ENCODE assay signal across 1 cellular context in genomic region chr1:53160924-53161378, GRCh38.
TF ChIP-seq lines count a peak whose summit lies in the region.

No MANE protein-coding gene starts in this region.

TF ChIP-seq in HepG2, 621 proteins besides CTCF, POLR2A, EP300 and RAD21 (continued from another document and continues in another):
- TF ChIP-seq DMTF1 (CRISPR knock-in tag; IDR thresholded peaks at IDR 0.05) (no peak), ZSCAN5A (CRISPR knock-in tag; IDR thresholded peaks at IDR 0.05; ENCODE audit: borderline replicate concordance) (peak; percentile 20; the same call in 1 of the 2 replicates), ZSCAN12 (CRISPR knock-in tag; IDR thresholded peaks at IDR 0.05) (no peak), ZSCAN25 (CRISPR knock-in tag; IDR thresholded peaks at IDR 0.05) (peak; percentile 94), ZNF350 (CRISPR knock-in tag; IDR thresholded peaks at IDR 0.05; ENCODE audit: borderline replicate concordance, low read depth) (peak; percentile 94; the same call in 1 of the 2 replicates), ZNF530 (CRISPR knock-in tag; IDR thresholded peaks at IDR 0.05; ENCODE audit: low read depth) (no peak), ZNF558 (CRISPR knock-in tag; IDR thresholded peaks at IDR 0.05; ENCODE audit: borderline replicate concordance) (no peak; the same call in 1 of the 2 replicates), KLF12 (CRISPR knock-in tag; IDR thresholded peaks at IDR 0.05; ENCODE audit: borderline replicate concordance) (peak; percentile 72; the same call in 1 of the 2 replicates), MLXIP (CRISPR knock-in tag; IDR thresholded peaks at IDR 0.05; ENCODE audit: borderline replicate concordance) (no peak), ZSCAN31 (CRISPR knock-in tag; IDR thresholded peaks at IDR 0.05; ENCODE audit: low read depth) (peak; percentile 94), SETDB1 (CRISPR knock-in tag; IDR thresholded peaks at IDR 0.05; ENCODE audit: borderline replicate concordance) (no peak), RARG (CRISPR knock-in tag; IDR thresholded peaks at IDR 0.05; ENCODE audit: low read depth) (0 out of 2 replicates have a peak, but pooled peaks have one; percentile 68), ZNF138 (CRISPR knock-in tag; IDR thresholded peaks at IDR 0.05; ENCODE audit: low read depth) (no peak), ZFYVE20 (CRISPR knock-in tag; IDR thresholded peaks at IDR 0.05; ENCODE audit: borderline replicate concordance, low read depth) (no peak), ZNF740 (CRISPR knock-in tag; IDR thresholded peaks at IDR 0.05) (0 out of 2 replicates have a peak, but pooled peaks have one; percentile 42), DMAP1 (CRISPR knock-in tag; IDR thresholded peaks at IDR 0.05) (peak; percentile 73), SNRNP70 (IDR thresholded peaks at IDR 0.05; ENCODE audit: low read depth, low read length) (no peak), RAD51 (IDR thresholded peaks at IDR 0.05; ENCODE audit: borderline replicate concordance) (peak; percentile 56; the same call in 1 of the 2 replicates), ASH2L (IDR thresholded peaks at IDR 0.05; ENCODE audit: insufficient read length, low read depth, low read length) (peak; percentile 77), SMAD1 (CRISPR knock-in tag; IDR thresholded peaks at IDR 0.05; ENCODE audit: borderline replicate concordance, low read depth) (peak; percentile 73; the same call in 1 of the 2 replicates), AGO2 (optimal IDR thresholded peaks at IDR 0.05; ENCODE audit: low read depth, low read length) (no peak), ZBTB49 (CRISPR knock-in tag; IDR thresholded peaks at IDR 0.05; ENCODE audit: borderline replicate concordance) (no peak), LBX2 (CRISPR knock-in tag; IDR thresholded peaks at IDR 0.05; ENCODE audit: borderline replicate concordance) (no peak), IRX3 (CRISPR knock-in tag; IDR thresholded peaks at IDR 0.05; ENCODE audit: borderline replicate concordance, low read depth) (no peak), ZNF614 (CRISPR knock-in tag; IDR thresholded peaks at IDR 0.05; ENCODE audit: borderline replicate concordance) (peak; percentile 80), TCF7L2 (IDR thresholded peaks at IDR 0.05; ENCODE audit: low read depth, low read length) (no peak), SNAPC5 (CRISPR knock-in tag; IDR thresholded peaks at IDR 0.05; ENCODE audit: borderline replicate concordance) (no peak), STAG1 (CRISPR knock-in tag; IDR thresholded peaks at IDR 0.05) (peak; percentile 40; the same call in 1 of the 2 replicates), ZNF841 (CRISPR knock-in tag; IDR thresholded peaks at IDR 0.05; ENCODE audit: borderline replicate concordance) (no peak), ATF5 (CRISPR knock-in tag; IDR thresholded peaks at IDR 0.05; ENCODE audit: low read depth) (no peak), RELA (CRISPR knock-in tag; IDR thresholded peaks at IDR 0.05) (no peak), ZNF274 (CRISPR knock-in tag; IDR thresholded peaks at IDR 0.05) (peak; percentile 67; the same call in 1 of the 2 replicates), MLX (CRISPR knock-in tag; IDR thresholded peaks at IDR 0.05) (peak; percentile 97), TMF1 (CRISPR knock-in tag; IDR thresholded peaks at IDR 0.05; ENCODE audit: low read depth) (no peak), ATF7-NPFF (CRISPR knock-in tag; IDR thresholded peaks at IDR 0.05; ENCODE audit: low read depth) (no peak), ZNF556 (CRISPR knock-in tag; IDR thresholded peaks at IDR 0.05; ENCODE audit: borderline replicate concordance) (peak; percentile 90; the same call in 1 of the 2 replicates), GTF3A (CRISPR knock-in tag; conservative IDR thresholded peaks at IDR 0.05) (no peak), HHEX (CRISPR knock-in tag; IDR thresholded peaks at IDR 0.05) (no peak; the same call in 1 of the 2 replicates), ZNF142 (CRISPR knock-in tag; IDR thresholded peaks at IDR 0.05) (no peak), NFE2 (CRISPR knock-in tag; IDR thresholded peaks at IDR 0.05) (no peak), TSC22D2 (CRISPR knock-in tag; IDR thresholded peaks at IDR 0.05; ENCODE audit: borderline replicate concordance) (no peak; the same call in 1 of the 2 replicates), ZNF513 (CRISPR knock-in tag; conservative IDR thresholded peaks at IDR 0.05) (no peak), ZNF713 (CRISPR knock-in tag; IDR thresholded peaks at IDR 0.05) (0 out of 2 replicates have a peak, but pooled peaks have one; percentile 29), KDM4B (CRISPR knock-in tag; IDR thresholded peaks at IDR 0.05) (peak; percentile 70; the same call in 1 of the 2 replicates)
